ENCODE assay signal across 1 cellular context in the genomic region with DNA sequence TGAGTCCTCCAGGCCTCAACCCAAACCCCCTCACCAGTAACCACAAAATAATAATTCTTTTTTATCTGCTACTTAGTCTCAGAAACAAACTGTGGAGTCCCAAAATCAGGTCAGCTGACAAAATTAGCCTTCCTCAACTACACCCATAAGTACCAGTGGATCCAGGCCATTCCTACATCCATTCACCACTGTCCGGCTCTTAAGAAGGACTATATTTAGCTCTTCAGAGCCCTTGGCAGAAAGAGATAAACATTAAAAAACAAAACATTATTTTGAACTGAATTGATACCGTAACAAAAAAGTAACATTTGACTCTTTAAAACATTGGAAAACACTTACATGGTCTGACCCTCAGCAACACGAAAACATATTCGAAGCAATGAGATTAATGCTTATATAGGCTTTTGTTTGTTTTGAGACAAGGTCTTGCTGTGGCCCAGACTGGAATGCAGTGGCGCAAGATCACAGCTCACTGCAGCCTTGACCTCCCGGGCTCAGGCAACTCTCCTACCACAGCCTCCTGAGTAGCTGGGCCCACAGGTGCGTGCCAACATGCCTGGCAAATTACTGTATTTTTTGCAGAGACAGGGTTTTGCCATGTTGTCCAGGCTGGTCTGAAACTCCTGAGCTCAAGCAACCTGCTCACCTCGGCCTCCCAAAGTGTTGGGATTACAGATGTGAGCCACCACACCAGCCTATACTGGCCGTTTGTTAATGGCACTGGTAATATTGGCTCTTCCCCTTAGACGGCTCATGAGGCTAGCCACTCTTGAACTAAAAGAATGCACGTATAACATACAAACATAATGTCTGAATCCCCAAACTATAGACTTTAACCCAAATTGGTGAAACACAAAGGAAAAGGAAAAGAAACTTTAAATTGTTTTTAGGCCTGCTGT.
TF ChIP-seq lines count a peak whose summit lies in the region.

No MANE protein-coding gene starts in this region.

TF ChIP-seq in HepG2, 621 proteins besides CTCF, POLR2A, EP300 and RAD21 (continued from another document and continues in another):
- TF ChIP-seq ZNF550 (CRISPR knock-in tag; IDR thresholded peaks at IDR 0.05; ENCODE audit: borderline replicate concordance) (no peak), NR2F6 (IDR thresholded peaks at IDR 0.05) (peak; percentile 96), NR2F6 (CRISPR knock-in tag; IDR thresholded peaks at IDR 0.05) (peak; percentile 99), ZNF530 (CRISPR knock-in tag; IDR thresholded peaks at IDR 0.05; ENCODE audit: low read depth) (no peak), MLLT10 (CRISPR knock-in tag; IDR thresholded peaks at IDR 0.05) (no peak), KDM3A (CRISPR knock-in tag; IDR thresholded peaks at IDR 0.05; ENCODE audit: low read depth) (0 out of 2 replicates have a peak, but pooled peaks have one; percentile 62), ZNF552 (CRISPR knock-in tag; IDR thresholded peaks at IDR 0.05; ENCODE audit: borderline replicate concordance) (no peak), ZNF354B (CRISPR knock-in tag; IDR thresholded peaks at IDR 0.05) (no peak), TCF7 (IDR thresholded peaks at IDR 0.05; ENCODE audit: low read depth) (peak; percentile 70), SP2 (CRISPR knock-in tag; IDR thresholded peaks at IDR 0.05) (no peak), PTBP1 (IDR thresholded peaks at IDR 0.05; ENCODE audit: low read depth, low read length, poor library complexity, severe bottlenecking) (no peak), MED13 (CRISPR knock-in tag; IDR thresholded peaks at IDR 0.05) (0 out of 2 replicates have a peak, but pooled peaks have one; percentile 26), IKZF4 (CRISPR knock-in tag; IDR thresholded peaks at IDR 0.05; ENCODE audit: borderline replicate concordance, low read depth, not compliant biosample characterization) (no peak), CEBPB (IDR thresholded peaks at IDR 0.05; ENCODE audit: borderline replicate concordance, low read depth, low read length) (peak; percentile 94), ZNF292 (CRISPR knock-in tag; IDR thresholded peaks at IDR 0.05; ENCODE audit: borderline replicate concordance, low read depth) (peak; percentile 94), ZSCAN12 (CRISPR knock-in tag; IDR thresholded peaks at IDR 0.05) (no peak), REPIN1 (CRISPR knock-in tag; IDR thresholded peaks at IDR 0.05; ENCODE audit: borderline replicate concordance, low read depth) (peak; percentile 55; the same call in 1 of the 2 replicates), ZNF441 (CRISPR knock-in tag; IDR thresholded peaks at IDR 0.05; ENCODE audit: borderline replicate concordance) (0 out of 2 replicates have a peak, but pooled peaks have one; percentile 32), ZNF460 (CRISPR knock-in tag; IDR thresholded peaks at IDR 0.05; ENCODE audit: borderline replicate concordance) (no peak; the same call in 1 of the 2 replicates), KDM4B (CRISPR knock-in tag; IDR thresholded peaks at IDR 0.05) (peak; percentile 52; the same call in 1 of the 2 replicates), MIER2 (CRISPR knock-in tag; IDR thresholded peaks at IDR 0.05) (0 out of 2 replicates have a peak, but pooled peaks have one; percentile 68), GFI1 (CRISPR knock-in tag; IDR thresholded peaks at IDR 0.05; ENCODE audit: borderline replicate concordance) (peak; percentile 60; the same call in 1 of the 2 replicates), PITX1 (CRISPR knock-in tag; IDR thresholded peaks at IDR 0.05) (peak; percentile 88), HMG20A (CRISPR knock-in tag; IDR thresholded peaks at IDR 0.05; ENCODE audit: borderline replicate concordance) (peak; percentile 96), ZNF563 (CRISPR knock-in tag; IDR thresholded peaks at IDR 0.05) (no peak), NRL (CRISPR knock-in tag; IDR thresholded peaks at IDR 0.05; ENCODE audit: borderline replicate concordance) (no peak), HOXA5 (CRISPR knock-in tag; IDR thresholded peaks at IDR 0.05) (0 out of 2 replicates have a peak, but pooled peaks have one; percentile 44), ZBTB20 (CRISPR knock-in tag; IDR thresholded peaks at IDR 0.05; ENCODE audit: borderline replicate concordance, low read depth) (peak; percentile 88; the same call in 1 of the 2 replicates)
- TF ChIP-seq, protein P1, sequence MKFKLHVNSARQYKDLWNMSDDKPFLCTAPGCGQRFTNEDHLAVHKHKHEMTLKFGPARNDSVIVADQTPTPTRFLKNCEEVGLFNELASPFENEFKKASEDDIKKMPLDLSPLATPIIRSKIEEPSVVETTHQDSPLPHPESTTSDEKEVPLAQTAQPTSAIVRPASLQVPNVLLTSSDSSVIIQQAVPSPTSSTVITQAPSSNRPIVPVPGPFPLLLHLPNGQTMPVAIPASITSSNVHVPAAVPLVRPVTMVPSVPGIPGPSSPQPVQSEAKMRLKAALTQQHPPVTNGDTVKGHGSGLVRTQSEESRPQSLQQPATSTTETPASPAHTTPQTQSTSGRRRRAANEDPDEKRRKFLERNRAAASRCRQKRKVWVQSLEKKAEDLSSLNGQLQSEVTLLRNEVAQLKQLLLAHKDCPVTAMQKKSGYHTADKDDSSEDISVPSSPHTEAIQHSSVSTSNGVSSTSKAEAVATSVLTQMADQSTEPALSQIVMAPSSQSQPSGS (CRISPR knock-in tag; IDR thresholded peaks at IDR 0.05), result peak; percentile 78
- TF ChIP-seq, protein P2, sequence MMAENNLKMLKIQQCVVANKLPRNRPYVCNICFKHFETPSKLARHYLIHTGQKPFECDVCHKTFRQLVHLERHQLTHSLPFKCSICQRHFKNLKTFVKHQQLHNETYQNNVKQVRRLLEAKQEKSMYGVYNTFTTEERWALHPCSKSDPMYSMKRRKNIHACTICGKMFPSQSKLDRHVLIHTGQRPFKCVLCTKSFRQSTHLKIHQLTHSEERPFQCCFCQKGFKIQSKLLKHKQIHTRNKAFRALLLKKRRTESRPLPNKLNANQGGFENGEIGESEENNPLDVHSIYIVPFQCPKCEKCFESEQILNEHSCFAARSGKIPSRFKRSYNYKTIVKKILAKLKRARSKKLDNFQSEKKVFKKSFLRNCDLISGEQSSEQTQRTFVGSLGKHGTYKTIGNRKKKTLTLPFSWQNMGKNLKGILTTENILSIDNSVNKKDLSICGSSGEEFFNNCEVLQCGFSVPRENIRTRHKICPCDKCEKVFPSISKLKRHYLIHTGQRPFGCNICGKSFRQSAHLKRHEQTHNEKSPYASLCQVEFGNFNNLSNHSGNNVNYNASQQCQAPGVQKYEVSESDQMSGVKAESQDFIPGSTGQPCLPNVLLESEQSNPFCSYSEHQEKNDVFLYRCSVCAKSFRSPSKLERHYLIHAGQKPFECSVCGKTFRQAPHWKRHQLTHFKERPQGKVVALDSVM (CRISPR knock-in tag; IDR thresholded peaks at IDR 0.05), result peak; percentile 68
- TF ChIP-seq, protein P3, sequence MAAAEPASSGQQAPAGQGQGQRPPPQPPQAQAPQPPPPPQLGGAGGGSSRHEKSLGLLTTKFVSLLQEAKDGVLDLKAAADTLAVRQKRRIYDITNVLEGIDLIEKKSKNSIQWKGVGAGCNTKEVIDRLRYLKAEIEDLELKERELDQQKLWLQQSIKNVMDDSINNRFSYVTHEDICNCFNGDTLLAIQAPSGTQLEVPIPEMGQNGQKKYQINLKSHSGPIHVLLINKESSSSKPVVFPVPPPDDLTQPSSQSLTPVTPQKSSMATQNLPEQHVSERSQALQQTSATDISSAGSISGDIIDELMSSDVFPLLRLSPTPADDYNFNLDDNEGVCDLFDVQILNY (CRISPR knock-in tag; conservative IDR thresholded peaks at IDR 0.05), result no peak
- TF ChIP-seq, protein P4, sequence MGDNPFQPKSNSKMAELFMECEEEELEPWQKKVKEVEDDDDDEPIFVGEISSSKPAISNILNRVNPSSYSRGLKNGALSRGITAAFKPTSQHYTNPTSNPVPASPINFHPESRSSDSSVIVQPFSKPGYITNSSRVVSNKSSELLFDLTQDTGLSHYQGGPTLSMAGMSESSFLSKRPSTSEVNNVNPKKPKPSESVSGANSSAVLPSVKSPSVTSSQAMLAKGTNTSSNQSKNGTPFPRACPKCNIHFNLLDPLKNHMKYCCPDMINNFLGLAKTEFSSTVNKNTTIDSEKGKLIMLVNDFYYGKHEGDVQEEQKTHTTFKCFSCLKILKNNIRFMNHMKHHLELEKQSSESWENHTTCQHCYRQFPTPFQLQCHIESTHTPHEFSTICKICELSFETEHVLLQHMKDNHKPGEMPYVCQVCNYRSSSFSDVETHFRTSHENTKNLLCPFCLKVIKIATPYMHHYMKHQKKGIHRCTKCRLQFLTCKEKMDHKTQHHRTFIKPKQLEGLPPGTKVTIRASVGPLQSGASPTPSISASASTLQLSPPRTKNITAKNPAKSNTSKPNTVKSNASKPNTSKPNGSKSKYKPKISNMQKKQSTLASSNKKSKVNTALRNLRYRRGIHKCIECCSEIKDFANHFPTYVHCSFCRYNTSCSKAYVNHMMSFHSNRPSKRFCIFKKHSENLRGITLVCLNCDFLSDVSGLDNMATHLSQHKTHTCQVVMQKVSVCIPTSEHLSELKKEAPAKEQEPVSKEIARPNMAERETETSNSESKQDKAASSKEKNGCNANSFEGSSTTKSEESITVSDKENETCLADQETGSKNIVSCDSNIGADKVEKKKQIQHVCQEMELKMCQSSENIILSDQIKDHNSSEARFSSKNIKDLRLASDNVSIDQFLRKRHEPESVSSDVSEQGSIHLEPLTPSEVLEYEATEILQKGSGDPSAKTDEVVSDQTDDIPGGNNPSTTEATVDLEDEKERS (CRISPR knock-in tag; IDR thresholded peaks at IDR 0.05), result 0 out of 2 replicates have a peak, but pooled peaks have one; percentile 20
- TF ChIP-seq, protein P5, sequence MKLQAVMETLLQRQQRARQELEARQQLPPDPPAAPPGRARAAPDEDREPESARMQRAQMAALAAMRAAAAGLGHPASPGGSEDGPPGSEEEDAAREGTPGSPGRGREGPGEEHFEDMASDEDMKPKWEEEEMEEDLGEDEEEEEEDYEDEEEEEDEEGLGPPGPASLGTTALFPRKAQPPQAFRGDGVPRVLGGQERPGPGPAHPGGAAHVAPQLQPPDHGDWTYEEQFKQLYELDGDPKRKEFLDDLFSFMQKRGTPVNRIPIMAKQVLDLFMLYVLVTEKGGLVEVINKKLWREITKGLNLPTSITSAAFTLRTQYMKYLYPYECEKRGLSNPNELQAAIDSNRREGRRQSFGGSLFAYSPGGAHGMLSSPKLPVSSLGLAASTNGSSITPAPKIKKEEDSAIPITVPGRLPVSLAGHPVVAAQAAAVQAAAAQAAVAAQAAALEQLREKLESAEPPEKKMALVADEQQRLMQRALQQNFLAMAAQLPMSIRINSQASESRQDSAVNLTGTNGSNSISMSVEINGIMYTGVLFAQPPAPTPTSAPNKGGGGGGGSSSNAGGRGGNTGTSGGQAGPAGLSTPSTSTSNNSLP (IDR thresholded peaks at IDR 0.05; ENCODE audit: low read depth, low read length), result peak; percentile 69
- TF ChIP-seq, protein P6, sequence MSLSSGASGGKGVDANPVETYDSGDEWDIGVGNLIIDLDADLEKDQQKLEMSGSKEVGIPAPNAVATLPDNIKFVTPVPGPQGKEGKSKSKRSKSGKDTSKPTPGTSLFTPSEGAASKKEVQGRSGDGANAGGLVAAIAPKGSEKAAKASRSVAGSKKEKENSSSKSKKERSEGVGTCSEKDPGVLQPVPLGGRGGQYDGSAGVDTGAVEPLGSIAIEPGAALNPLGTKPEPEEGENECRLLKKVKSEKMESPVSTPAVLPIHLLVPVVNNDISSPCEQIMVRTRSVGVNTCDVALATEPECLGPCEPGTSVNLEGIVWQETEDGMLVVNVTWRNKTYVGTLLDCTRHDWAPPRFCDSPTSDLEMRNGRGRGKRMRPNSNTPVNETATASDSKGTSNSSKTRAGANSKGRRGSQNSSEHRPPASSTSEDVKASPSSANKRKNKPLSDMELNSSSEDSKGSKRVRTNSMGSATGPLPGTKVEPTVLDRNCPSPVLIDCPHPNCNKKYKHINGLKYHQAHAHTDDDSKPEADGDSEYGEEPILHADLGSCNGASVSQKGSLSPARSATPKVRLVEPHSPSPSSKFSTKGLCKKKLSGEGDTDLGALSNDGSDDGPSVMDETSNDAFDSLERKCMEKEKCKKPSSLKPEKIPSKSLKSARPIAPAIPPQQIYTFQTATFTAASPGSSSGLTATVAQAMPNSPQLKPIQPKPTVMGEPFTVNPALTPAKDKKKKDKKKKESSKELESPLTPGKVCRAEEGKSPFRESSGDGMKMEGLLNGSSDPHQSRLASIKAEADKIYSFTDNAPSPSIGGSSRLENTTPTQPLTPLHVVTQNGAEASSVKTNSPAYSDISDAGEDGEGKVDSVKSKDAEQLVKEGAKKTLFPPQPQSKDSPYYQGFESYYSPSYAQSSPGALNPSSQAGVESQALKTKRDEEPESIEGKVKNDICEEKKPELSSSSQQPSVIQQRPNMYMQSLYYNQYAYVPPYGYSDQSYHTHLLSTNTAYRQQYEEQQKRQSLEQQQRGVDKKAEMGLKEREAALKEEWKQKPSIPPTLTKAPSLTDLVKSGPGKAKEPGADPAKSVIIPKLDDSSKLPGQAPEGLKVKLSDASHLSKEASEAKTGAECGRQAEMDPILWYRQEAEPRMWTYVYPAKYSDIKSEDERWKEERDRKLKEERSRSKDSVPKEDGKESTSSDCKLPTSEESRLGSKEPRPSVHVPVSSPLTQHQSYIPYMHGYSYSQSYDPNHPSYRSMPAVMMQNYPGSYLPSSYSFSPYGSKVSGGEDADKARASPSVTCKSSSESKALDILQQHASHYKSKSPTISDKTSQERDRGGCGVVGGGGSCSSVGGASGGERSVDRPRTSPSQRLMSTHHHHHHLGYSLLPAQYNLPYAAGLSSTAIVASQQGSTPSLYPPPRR (CRISPR knock-in tag; IDR thresholded peaks at IDR 0.05; ENCODE audit: borderline replicate concordance), result peak; percentile 89
- TF ChIP-seq, protein P7, sequence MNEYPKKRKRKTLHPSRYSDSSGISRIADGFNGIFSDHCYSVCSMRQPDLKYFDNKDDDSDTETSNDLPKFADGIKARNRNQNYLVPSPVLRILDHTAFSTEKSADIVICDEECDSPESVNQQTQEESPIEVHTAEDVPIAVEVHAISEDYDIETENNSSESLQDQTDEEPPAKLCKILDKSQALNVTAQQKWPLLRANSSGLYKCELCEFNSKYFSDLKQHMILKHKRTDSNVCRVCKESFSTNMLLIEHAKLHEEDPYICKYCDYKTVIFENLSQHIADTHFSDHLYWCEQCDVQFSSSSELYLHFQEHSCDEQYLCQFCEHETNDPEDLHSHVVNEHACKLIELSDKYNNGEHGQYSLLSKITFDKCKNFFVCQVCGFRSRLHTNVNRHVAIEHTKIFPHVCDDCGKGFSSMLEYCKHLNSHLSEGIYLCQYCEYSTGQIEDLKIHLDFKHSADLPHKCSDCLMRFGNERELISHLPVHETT (CRISPR knock-in tag; conservative IDR thresholded peaks at IDR 0.05), result no peak
- TF ChIP-seq, protein P8, sequence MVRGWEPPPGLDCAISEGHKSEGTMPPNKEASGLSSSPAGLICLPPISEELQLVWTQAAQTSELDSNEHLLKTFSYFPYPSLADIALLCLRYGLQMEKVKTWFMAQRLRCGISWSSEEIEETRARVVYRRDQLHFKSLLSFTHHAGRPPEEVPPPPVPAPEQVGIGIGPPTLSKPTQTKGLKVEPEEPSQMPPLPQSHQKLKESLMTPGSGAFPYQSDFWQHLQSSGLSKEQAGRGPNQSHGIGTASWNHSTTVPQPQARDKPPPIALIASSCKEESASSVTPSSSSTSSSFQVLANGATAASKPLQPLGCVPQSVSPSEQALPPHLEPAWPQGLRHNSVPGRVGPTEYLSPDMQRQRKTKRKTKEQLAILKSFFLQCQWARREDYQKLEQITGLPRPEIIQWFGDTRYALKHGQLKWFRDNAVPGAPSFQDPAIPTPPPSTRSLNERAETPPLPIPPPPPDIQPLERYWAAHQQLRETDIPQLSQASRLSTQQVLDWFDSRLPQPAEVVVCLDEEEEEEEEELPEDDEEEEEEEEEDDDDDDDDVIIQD (CRISPR knock-in tag; IDR thresholded peaks at IDR 0.05; ENCODE audit: low read depth), result peak; percentile 95
- TF ChIP-seq, protein P9, sequence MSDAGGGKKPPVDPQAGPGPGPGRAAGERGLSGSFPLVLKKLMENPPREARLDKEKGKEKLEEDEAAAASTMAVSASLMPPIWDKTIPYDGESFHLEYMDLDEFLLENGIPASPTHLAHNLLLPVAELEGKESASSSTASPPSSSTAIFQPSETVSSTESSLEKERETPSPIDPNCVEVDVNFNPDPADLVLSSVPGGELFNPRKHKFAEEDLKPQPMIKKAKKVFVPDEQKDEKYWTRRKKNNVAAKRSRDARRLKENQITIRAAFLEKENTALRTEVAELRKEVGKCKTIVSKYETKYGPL (CRISPR knock-in tag; IDR thresholded peaks at IDR 0.05), result peak; percentile 27; the same call in 1 of the 2 replicates
